1 cellular context compared by ENCODE assay signal in the genomic region with DNA sequence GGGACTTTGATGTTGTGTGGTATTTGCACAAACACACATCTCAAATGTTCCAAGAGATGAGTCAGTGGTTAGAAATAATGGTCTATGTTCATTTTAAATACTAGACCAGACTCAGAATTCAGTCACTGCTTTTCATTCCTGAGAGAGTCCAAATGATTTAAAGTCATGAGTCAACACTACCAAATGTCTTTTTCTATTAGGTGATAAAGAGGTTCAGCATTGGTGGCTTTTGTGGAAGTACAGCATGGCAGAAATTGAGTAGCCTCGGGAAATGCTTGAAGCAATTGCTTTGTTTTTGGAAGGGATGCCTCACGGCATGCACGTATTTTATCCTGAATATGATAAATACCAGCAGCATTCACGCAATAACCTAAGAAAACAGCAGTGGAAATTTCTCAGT.
TF ChIP-seq lines count a peak whose summit lies in the region.

No MANE protein-coding gene starts in this region.

TF ChIP-seq in SK-N-SH, 30 proteins besides CTCF, POLR2A, EP300 and RAD21 (continued from another document):
- TF ChIP-seq, protein P1, sequence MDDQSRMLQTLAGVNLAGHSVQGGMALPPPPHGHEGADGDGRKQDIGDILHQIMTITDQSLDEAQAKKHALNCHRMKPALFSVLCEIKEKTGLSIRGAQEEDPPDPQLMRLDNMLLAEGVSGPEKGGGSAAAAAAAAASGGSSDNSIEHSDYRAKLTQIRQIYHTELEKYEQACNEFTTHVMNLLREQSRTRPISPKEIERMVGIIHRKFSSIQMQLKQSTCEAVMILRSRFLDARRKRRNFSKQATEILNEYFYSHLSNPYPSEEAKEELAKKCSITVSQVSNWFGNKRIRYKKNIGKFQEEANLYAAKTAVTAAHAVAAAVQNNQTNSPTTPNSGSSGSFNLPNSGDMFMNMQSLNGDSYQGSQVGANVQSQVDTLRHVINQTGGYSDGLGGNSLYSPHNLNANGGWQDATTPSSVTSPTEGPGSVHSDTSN (IDR thresholded peaks at IDR 0.05): peak; percentile 95
- TF ChIP-seq POLR2AphosphoS5 (IDR thresholded peaks at IDR 0.05; ENCODE audit: low read depth, low read length) (peak; percentile 61; the same call in 1 of the 2 replicates), RXRA (IDR thresholded peaks at IDR 0.05; ENCODE audit: borderline replicate concordance, low read depth) (0 out of 2 replicates have a peak, but pooled peaks have one; percentile 38), YY1 (IDR thresholded peaks at IDR 0.05; ENCODE audit: low read depth) (0 out of 2 replicates have a peak, but pooled peaks have one; percentile 16), SIN3A (IDR thresholded peaks at IDR 0.05; ENCODE audit: borderline replicate concordance, low read depth, low read length) (no peak), MEF2A (IDR thresholded peaks at IDR 0.05; ENCODE audit: borderline replicate concordance, low read depth) (peak; percentile 42; the same call in 1 of the 2 replicates), EZH2phosphoT487 (IDR thresholded peaks at IDR 0.05; ENCODE audit: borderline replicate concordance, low read depth) (no peak), NFIC (IDR thresholded peaks at IDR 0.05; ENCODE audit: borderline replicate concordance) (peak; percentile 52)
- TF ChIP-seq, protein P2, sequence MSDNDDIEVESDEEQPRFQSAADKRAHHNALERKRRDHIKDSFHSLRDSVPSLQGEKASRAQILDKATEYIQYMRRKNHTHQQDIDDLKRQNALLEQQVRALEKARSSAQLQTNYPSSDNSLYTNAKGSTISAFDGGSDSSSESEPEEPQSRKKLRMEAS (IDR thresholded peaks at IDR 0.05; ENCODE audit: low read depth): peak; percentile 43; the same call in 1 of the 2 replicates
